Comparison of ENCODE assay signal across 11 cellular contexts in genomic region chr19:55250262-55251036, GRCh38. TPM values are rescaled to one million over a fixed set of nuclear protein-coding genes. Genes with fewer than 3 reads are reported as not detected.
DNase-seq lines count a peak whose midpoint lies in the region; ATAC-seq lines count a peak whose summit lies in the region.
"Had no signal": no experiment of that assay in that cellular context is flagged by ENCODE, and none has a peak within 500 bp of the region (broad histone marks: within the 10 kb centered on the region; RNA-seq: fewer than 3 reads in every experiment).

No MANE protein-coding gene starts in this region.

- H3K36me3 Mint-ChIP-seq in activated naive CD4-positive, alpha-beta T cell treated with anti-CD3 and anti-CD28 coated beads, Interleukin-2, amount 10 ng/mL, durations not matched to agents 7 days and 5 days: peaks cover 35% of the 10 kb centered on the region
- H3K36me3 Mint-ChIP-seq in activated T-helper 17 cell treated with anti-CD3 and anti-CD28 coated beads, Interleukin-2, amount 50 U/mL, for 72 hours (ENCODE audit: low read depth): peaks cover 76% of the 10 kb centered on the region
- H3K36me3 Mint-ChIP-seq in naive B cell: peaks cover 0 to 6% of the 10 kb centered on the region in 2 donors

- peak overlapping the region; percentile 75 for H3K4me3 Mint-ChIP-seq in activated naive CD4-positive, alpha-beta T cell treated with anti-CD3 and anti-CD28 coated beads, Interleukin-2, amount 10 ng/mL, durations not matched to agents 7 days and 5 days
- peak overlapping the region; percentile 96 for H3K4me3 Mint-ChIP-seq in activated T-helper 17 cell treated with anti-CD3 and anti-CD28 coated beads, Interleukin-2, amount 50 U/mL, for 72 hours
- peak overlapping the region in 7 of 8 donors; percentile 62 to 100 (median 96) for H3K4me3 Mint-ChIP-seq in naive B cell

- no peak overlapping the region for H3K4me3 ChIP-seq in urinary bladder (ENCODE audit: low read depth, low read length)
- H3K4me3 ChIP-seq: thoracic aorta had no signal

- H3K27ac Mint-ChIP-seq in activated naive CD4-positive, alpha-beta T cell treated with anti-CD3 and anti-CD28 coated beads, Interleukin-2, amount 10 ng/mL, durations not matched to agents 7 days and 5 days: peak overlapping the region; percentile 99
- peak overlapping the region; percentile 98 for H3K27ac Mint-ChIP-seq in activated T-helper 17 cell treated with anti-CD3 and anti-CD28 coated beads, Interleukin-2, amount 50 U/mL, for 72 hours
- peak overlapping the region; percentile 27 to 100 (median 96) for H3K27ac Mint-ChIP-seq in naive B cell

- H3K4me1 Mint-ChIP-seq in activated naive CD4-positive, alpha-beta T cell treated with anti-CD3 and anti-CD28 coated beads, Interleukin-2, amount 10 ng/mL, durations not matched to agents 7 days and 5 days: peaks cover 56% of the 10 kb centered on the region
- H3K4me1 Mint-ChIP-seq in activated T-helper 17 cell treated with anti-CD3 and anti-CD28 coated beads, Interleukin-2, amount 50 U/mL, for 72 hours: peaks cover 37% of the 10 kb centered on the region
- peaks cover 53 to 69% (median 61%) of the 10 kb centered on the region in 3 donors for H3K4me1 Mint-ChIP-seq in naive B cell

- no peaks in the 10 kb centered on the region for H3K36me3 ChIP-seq in urinary bladder (ENCODE audit: insufficient read depth)

- CTCF ChIA-PET in activated naive CD4-positive, alpha-beta T cell treated with anti-CD3 and anti-CD28 coated beads, Interleukin-2, amount 10 ng/mL, durations not matched to agents 7 days and 5 days (lab: Charles Lee): interaction anchor here (0.6 kb wide), 1 partner anchor 45 kb away, joined by 3 read pairs; no protein-coding TSS in a partner anchor

- no peaks in the 10 kb centered on the region for H3K9me3 Mint-ChIP-seq in activated naive CD4-positive, alpha-beta T cell treated with anti-CD3 and anti-CD28 coated beads, Interleukin-2, amount 10 ng/mL, durations not matched to agents 7 days and 5 days
- H3K9me3 Mint-ChIP-seq in activated T-helper 17 cell treated with anti-CD3 and anti-CD28 coated beads, Interleukin-2, amount 50 U/mL, for 72 hours: no peaks in the 10 kb centered on the region
- H3K9me3 Mint-ChIP-seq in naive B cell: no peaks in the 10 kb centered on the region

- H3K27me3 Mint-ChIP-seq in activated naive CD4-positive, alpha-beta T cell treated with anti-CD3 and anti-CD28 coated beads, Interleukin-2, amount 10 ng/mL, durations not matched to agents 7 days and 5 days: no peaks in the 10 kb centered on the region
- no peaks in the 10 kb centered on the region for H3K27me3 Mint-ChIP-seq in activated T-helper 17 cell treated with anti-CD3 and anti-CD28 coated beads, Interleukin-2, amount 50 U/mL, for 72 hours
- H3K27me3 Mint-ChIP-seq in naive B cell: no peaks in the 10 kb centered on the region

- H3K27ac ChIP-seq in urinary bladder (ENCODE audit: low read depth): peak overlapping the region; percentile 30
- H3K27ac ChIP-seq: thoracic aorta had no signal

- H3K4me1 ChIP-seq in urinary bladder (ENCODE audit: insufficient read depth): peaks cover 2% of the 10 kb centered on the region

- WGBS in urinary bladder: 93% methylated on average over 18 of the region's 18 CpGs

- no peak for DNase-seq in activated naive CD4-positive, alpha-beta T cell treated with anti-CD3 and anti-CD28 coated beads, Interleukin-2, amount 10 ng/mL, durations not matched to agents 7 days and 5 days
- DNase-seq in activated naive CD4-positive, alpha-beta T cell treated with anti-CD3 and anti-CD28 coated beads, Interleukin-2, amount 50 U/mL, for 16 hours: no peak
- DNase-seq in naive B cell: no peak
- DNase-seq in NCI-H1092 treated with DMSO at 0.1 percent for 48 hours (lab: John Stamatoyannopoulos, UW): no peak
- no peak for DNase-seq in kidney glomerular epithelial cell (lab: John Stamatoyannopoulos, UW)
- DNase-seq: activated CD4-positive, alpha-beta T cell treated with anti-CD3 and anti-CD28 coated beads for 1 hour; hypothalamus had no signal

- ATAC-seq in activated T-helper 17 cell treated with anti-CD3 and anti-CD28 coated beads, Interleukin-2, amount 50 U/mL, for 72 hours (replicated peaks): no peak
- ATAC-seq in naive B cell (ENCODE audit: low read depth in 2 of 2) (no peak), HG03571 (IDR thresholded peaks at IDR 0.05; ENCODE audit: unreplicated experiment) (no peak)

RNA-seq across cellular contexts. Expression of gene PPP6R1, which starts 8.4 kb away (rescaled TPM):
- total RNA-seq in activated T-helper 17 cell treated with anti-CD3 and anti-CD28 coated beads, Interleukin-2, amount 50 U/mL, for 72 hours: 100 to 1,000 TPM; 156 to 319 TPM
- polyA plus RNA-seq in naive B cell (ENCODE audit: low read depth in 6 of 6): 10 to 100 TPM; 21.4 to 81.1 (median 41.1) TPM
- 14.5 TPM for total RNA-seq in urinary bladder
- 43.1 TPM for polyA plus RNA-seq in urinary bladder

RNA-seq across cellular contexts. Expression of gene TMEM86B, which starts 21.9 kb away (rescaled TPM):
- total RNA-seq in activated T-helper 17 cell treated with anti-CD3 and anti-CD28 coated beads, Interleukin-2, amount 50 U/mL, for 72 hours: 10 to 100 TPM in 1 of 2 donors, 1 to 10 TPM in 1; 8.5 to 11.3 TPM
- 1 to 10 TPM in 2 of 6 donors, under 1 TPM in 2, not detected in 2; 0.25 to 1.5 (median 0.76) TPM for polyA plus RNA-seq in naive B cell (ENCODE audit: low read depth in 6 of 6)
- total RNA-seq in urinary bladder: 0.79 TPM
- 4.5 TPM for polyA plus RNA-seq in urinary bladder

RNA-seq across cellular contexts. Expression of gene HSPBP1, which starts 29.5 kb away (rescaled TPM):
- 10 to 100 TPM; 20.8 to 56.6 TPM for total RNA-seq in activated T-helper 17 cell treated with anti-CD3 and anti-CD28 coated beads, Interleukin-2, amount 50 U/mL, for 72 hours
- polyA plus RNA-seq in naive B cell (ENCODE audit: low read depth in 6 of 6): 10 to 100 TPM; 22.6 to 40.0 (median 32.6) TPM
- 6.5 TPM for total RNA-seq in urinary bladder
- polyA plus RNA-seq in urinary bladder: 56.3 TPM

RNA-seq across cellular contexts. Expression of gene BRSK1, which starts 33.3 kb away (rescaled TPM):
- 10 to 100 TPM in 1 of 2 donors, 1 to 10 TPM in 1; 6.3 to 13.7 TPM for total RNA-seq in activated T-helper 17 cell treated with anti-CD3 and anti-CD28 coated beads, Interleukin-2, amount 50 U/mL, for 72 hours
- not detected for polyA plus RNA-seq in naive B cell (ENCODE audit: low read depth in 6 of 6)
- 9.7 TPM for total RNA-seq in urinary bladder
- polyA plus RNA-seq in urinary bladder: 8.8 TPM

RNA-seq across cellular contexts. Expression of gene PTPRH, which starts 41.1 kb away (rescaled TPM):
- not detected for total RNA-seq in activated T-helper 17 cell treated with anti-CD3 and anti-CD28 coated beads, Interleukin-2, amount 50 U/mL, for 72 hours
- polyA plus RNA-seq in naive B cell (ENCODE audit: low read depth in 6 of 6) (not detected), urinary bladder (1.6 TPM)
- 3.6 TPM for total RNA-seq in urinary bladder

Comparison
In these comparisons a context has a peak if more than half of its experiments do, and no peak if none do; other contexts are left out.
1. RNA of gene PPP6R1, which starts 8.4 kb away (total RNA-seq): 156 to 319 TPM in activated T-helper 17 cell treated with anti-CD3 and anti-CD28 coated beads, Interleukin-2, amount 50 U/mL, for 72 hours; 14.5 TPM in urinary bladder (single experiment); every median in the first group is over 10 times any median in the second.
2. Peak in every context shown above with its lines, with median percentiles within 50 percentile points of each other: H3K27ac Mint-ChIP-seq and H3K4me3 Mint-ChIP-seq.